In genomic region chr17:67243284-67243683, GRCh38 we compare ENCODE assay signal across 11 cellular contexts. TPM values are rescaled to one million over a fixed set of nuclear protein-coding genes. Genes with fewer than 3 reads are reported as not detected.
A peak's percentile ranks its signal among the peaks of the same experiment; 100 is the strongest.
DNase-seq lines count a peak whose midpoint lies in the region; ATAC-seq and TF ChIP-seq lines count a peak whose summit lies in the region.
"Had no signal": no experiment of that assay in that cellular context is flagged by ENCODE, and none has a peak within 500 bp of the region (broad histone marks: within the 10 kb centered on the region; RNA-seq: fewer than 3 reads in every experiment).

No MANE protein-coding gene starts in this region.

- CTCF ChIA-PET in CD4-positive, alpha-beta T cell (lab: Charles Lee) = no interaction called here
- CTCF ChIA-PET in MCF 10A (lab: Yijun Ruan, JAX) = interaction anchor here (1.7 kb wide), 1 partner anchor 22 kb away, joined by 9 read pairs; no protein-coding TSS in a partner anchor

- no TSS peak for BruUV-seq in MCF 10A (replicated peaks; lab: Mats Ljungman, UMichigan)

- no peaks in the 10 kb centered on the region for H3K27me3 ChIP-seq in CD4-positive, alpha-beta T cell (ENCODE audit: control insufficient read depth, insufficient read depth, low read length)
- H3K27me3 ChIP-seq: uterus had no signal

- peak overlapping the region; percentile 89 for H3K27ac Mint-ChIP-seq in CD4-positive, alpha-beta T cell
- H3K27ac Mint-ChIP-seq in IgD-negative memory B cell (peak overlapping the region in 1 of 3 donors; percentile 86), MCF 10A (ENCODE audit: low read depth, unreplicated experiment) (peak overlapping the region; percentile 78), naive B cell (peak overlapping the region in 3 of 6 donors; percentile 9 to 90 (median 50))

- peaks cover 64% of the 10 kb centered on the region for H3K4me1 Mint-ChIP-seq in CD4-positive, alpha-beta T cell (ENCODE audit: low read depth)
- peaks cover 41 to 48% (median 42%) of the 10 kb centered on the region in 3 donors for H3K4me1 Mint-ChIP-seq in IgD-negative memory B cell
- peaks cover 53% of the 10 kb centered on the region for H3K4me1 Mint-ChIP-seq in MCF 10A (ENCODE audit: insufficient read depth, unreplicated experiment)
- peaks cover 31 to 41% (median 40%) of the 10 kb centered on the region in 3 donors for H3K4me1 Mint-ChIP-seq in naive B cell

- POLR2A ChIA-PET in CD4-positive, alpha-beta T cell (lab: Charles Lee) = no interaction called here
- POLR2A ChIA-PET in MCF 10A (lab: Yijun Ruan, JAX) = interaction anchor here (0.8 to 2.8 kb wide), 14 partner anchors 10 to 156 kb away, joined by 3 to 31 read pairs (median 4); partner anchors contain the start of gene PSMD12

- intact Hi-C loops in CD4-positive, alpha-beta T cell (cut with DNase I, micrococcal nuclease) = no loop called here
- intact Hi-C loops in MCF 10A (cut with micrococcal nuclease) = loop anchor here (10.0 kb wide), 1 partner anchor 122 kb away; the partner anchor contains the start of gene PSMD12

- no peaks in the 10 kb centered on the region for H3K27me3 Mint-ChIP-seq in CD4-positive, alpha-beta T cell
- H3K27me3 Mint-ChIP-seq in IgD-negative memory B cell (peaks cover 6% of the 10 kb centered on the region), MCF 10A (ENCODE audit: insufficient read depth, unreplicated experiment) (no peaks in the 10 kb centered on the region), naive B cell (peaks cover 2 to 5% (median 2%) of the 10 kb centered on the region in 3 donors)

- H3K9me3 Mint-ChIP-seq in CD4-positive, alpha-beta T cell = no peaks in the 10 kb centered on the region
- no peaks in the 10 kb centered on the region for H3K9me3 Mint-ChIP-seq in IgD-negative memory B cell
- no peaks in the 10 kb centered on the region for H3K9me3 Mint-ChIP-seq in MCF 10A (ENCODE audit: unreplicated experiment)
- no peaks in the 10 kb centered on the region for H3K9me3 Mint-ChIP-seq in naive B cell

- peaks cover 57% of the 10 kb centered on the region for H3K36me3 Mint-ChIP-seq in CD4-positive, alpha-beta T cell (ENCODE audit: low read depth)
- no peaks in the 10 kb centered on the region for H3K36me3 Mint-ChIP-seq in IgD-negative memory B cell
- H3K36me3 Mint-ChIP-seq in MCF 10A (ENCODE audit: insufficient read depth, unreplicated experiment) = peaks cover 42% of the 10 kb centered on the region
- no peaks in the 10 kb centered on the region for H3K36me3 Mint-ChIP-seq in naive B cell

- no peaks in the 10 kb centered on the region for H3K9me3 ChIP-seq in CD4-positive, alpha-beta T cell (ENCODE audit: control insufficient read depth, low read length)
- H3K9me3 ChIP-seq: uterus had no signal

- ATAC-seq in CD4-positive, alpha-beta T cell (ENCODE audit: poor library complexity) = no peak
- ATAC-seq in naive B cell (ENCODE audit: low read depth in 2 of 2) (no peak), HG03354 (IDR thresholded peaks at IDR 0.05; ENCODE audit: poor library complexity, severe bottlenecking, unreplicated experiment) (no peak), GM19455 (IDR thresholded peaks at IDR 0.05; ENCODE audit: unreplicated experiment) (no peak)

- DNase-seq in CD4-positive, alpha-beta T cell = no peak
- DNase-seq in MCF 10A (ENCODE audit: unreplicated experiment) = no peak
- no peak for DNase-seq in naive B cell
- no peak for DNase-seq in NCI-H2029 (lab: John Stamatoyannopoulos, UW)
- DNase-seq in Kasumi-1 (lab: John Stamatoyannopoulos, UW) = no peak
- DNase-seq: activated gamma-delta T cell treated with Interleukin-2 at 50 U/mL for 16 hours, KBM-7, uterus had no signal

- H3K4me3 Mint-ChIP-seq in CD4-positive, alpha-beta T cell = peak overlapping the region; percentile 97
- H3K4me3 Mint-ChIP-seq in IgD-negative memory B cell (peak overlapping the region; percentile 83 to 94 (median 92)), MCF 10A (ENCODE audit: unreplicated experiment) (peak overlapping the region; percentile 85), naive B cell (peak overlapping the region; percentile 0 to 95 (median 92))

- no peak for TF ChIP-seq CTCF in CD4-positive, alpha-beta T cell (IDR thresholded peaks at IDR 0.05)
- no peak for TF ChIP-seq CTCF in MCF 10A (IDR thresholded peaks at IDR 0.05; ENCODE audit: unreplicated experiment)

- H3K27ac ChIP-seq in CD4-positive, alpha-beta T cell (ENCODE audit: low read depth, low read length) = no peak overlapping the region

RNA-seq across cellular contexts. Expression of gene HELZ, which starts 1.7 kb away (rescaled TPM):
- total RNA-seq in CD4-positive, alpha-beta T cell = 100 to 1,000 TPM in 1 of 2 experiments, 10 to 100 TPM in 1; 94.8 to 107 TPM
- polyA plus RNA-seq in IgD-negative memory B cell (42.7 TPM), naive B cell (ENCODE audit: low read depth in 6 of 6) (10 to 100 TPM; 34.5 to 94.7 (median 75.5) TPM)
- 56.7 and 71.7 TPM in 2 replicates for total RNA-seq in MCF 10A (2022)
